8 cellular contexts compared by ENCODE assay signal in genomic region chr3:57951106-57951882, GRCh38. TPM values are rescaled to one million over a fixed set of nuclear protein-coding genes. Genes with fewer than 3 reads are reported as not detected.
DNase-seq lines count a peak whose midpoint lies in the region; ATAC-seq lines count a peak whose summit lies in the region.

No MANE protein-coding gene starts in this region.

- CTCF ChIA-PET in activated CD8-positive, alpha-beta T cell treated with anti-CD3 and anti-CD28 coated beads, Interleukin-2, amount 10 ng/mL, durations not matched to agents 7 days and 5 days (lab: Charles Lee) = interaction anchor here (0.7 to 1.7 kb wide), 3 partner anchors 98 to 554 kb away, joined by 3 to 6 read pairs (median 4); no protein-coding TSS in a partner anchor

- H3K4me3 Mint-ChIP-seq in activated CD8-positive, alpha-beta T cell treated with anti-CD3 and anti-CD28 coated beads, Interleukin-2, amount 10 ng/mL, durations not matched to agents 7 days and 5 days = no peak overlapping the region

- POLR2A ChIA-PET in activated CD8-positive, alpha-beta T cell treated with anti-CD3 and anti-CD28 coated beads, Interleukin-2, amount 10 ng/mL, durations not matched to agents 7 days and 5 days (lab: Charles Lee) = no interaction called here

- H3K36me3 Mint-ChIP-seq in activated CD8-positive, alpha-beta T cell treated with anti-CD3 and anti-CD28 coated beads, Interleukin-2, amount 10 ng/mL, durations not matched to agents 7 days and 5 days (ENCODE audit: low read depth) = no peaks in the 10 kb centered on the region

- peaks cover 4% of the 10 kb centered on the region for H3K4me1 Mint-ChIP-seq in activated CD8-positive, alpha-beta T cell treated with anti-CD3 and anti-CD28 coated beads, Interleukin-2, amount 10 ng/mL, durations not matched to agents 7 days and 5 days (ENCODE audit: low read depth)

- H3K27me3 Mint-ChIP-seq in activated CD8-positive, alpha-beta T cell treated with anti-CD3 and anti-CD28 coated beads, Interleukin-2, amount 10 ng/mL, durations not matched to agents 7 days and 5 days (ENCODE audit: low read depth) = no peaks in the 10 kb centered on the region

- no peaks in the 10 kb centered on the region for H3K9me3 Mint-ChIP-seq in activated CD8-positive, alpha-beta T cell treated with anti-CD3 and anti-CD28 coated beads, Interleukin-2, amount 10 ng/mL, durations not matched to agents 7 days and 5 days (ENCODE audit: insufficient read depth)

- intact Hi-C loops in left cardiac atrium (cut with DNase I) = no loop called here

- DNase-seq in NCI-H82 (lab: John Stamatoyannopoulos, UW) (peak; percentile 13), NCI-H82 treated with DMSO at 0.1 percent for 48 hours (lab: John Stamatoyannopoulos, UW; ENCODE audit: unreplicated experiment) (no peak), left cardiac atrium (peak; percentile 85), renal cortical epithelial cell (ENCODE audit: low read depth) (peak; percentile 81), NCI-H510A (lab: John Stamatoyannopoulos, UW) (no peak)
- DNase-seq in activated CD8-positive, alpha-beta T cell treated with anti-CD3 and anti-CD28 coated beads, Interleukin-2, amount 10 ng/mL, durations not matched to agents 7 days and 5 days = peak; percentile 23
- no peak for DNase-seq in activated effector memory CD4-positive, alpha-beta T cell treated with anti-CD3 and anti-CD28 coated beads, Interleukin-2, amount 50 U/mL, for 16 hours
- DNase-seq in activated CD4-positive, alpha-beta T cell treated with anti-CD3 and anti-CD28 coated beads, Interleukin-2, amount 50 U/mL, for 1 hour = no peak

- no peak for ATAC-seq in activated CD8-positive, alpha-beta T cell treated with anti-CD3 and anti-CD28 coated beads, Interleukin-2, amount 10 ng/mL, durations not matched to agents 7 days and 5 days
- peak; percentile 92 to 94 for ATAC-seq in left cardiac atrium

- no peak overlapping the region for H3K27ac Mint-ChIP-seq in activated CD8-positive, alpha-beta T cell treated with anti-CD3 and anti-CD28 coated beads, Interleukin-2, amount 10 ng/mL, durations not matched to agents 7 days and 5 days

RNA-seq across cellular contexts. Expression of gene FLNB, which starts 56.9 kb away (rescaled TPM):
- 10 to 100 TPM; 14.1 to 15.9 TPM for total RNA-seq in activated CD8-positive, alpha-beta T cell treated with anti-CD3 and anti-CD28 coated beads, Interleukin-2, amount 10 ng/mL, durations not matched to agents 7 days and 5 days
- total RNA-seq in left cardiac atrium = 10 to 100 TPM; 28.0 to 94.4 TPM
- 342 and 459 TPM in 2 replicates for total RNA-seq in renal cortical epithelial cell

Comparison
In these comparisons a context has a peak if more than half of its experiments do, and no peak if none do; other contexts are left out.
1. DNase-seq: peak in NCI-H82 (single experiment), activated CD8-positive, alpha-beta T cell treated with anti-CD3 and anti-CD28 coated beads, Interleukin-2, amount 10 ng/mL, durations not matched to agents 7 days and 5 days (single experiment), left cardiac atrium (single experiment) and renal cortical epithelial cell (single experiment); none in NCI-H82 treated with DMSO at 0.1 percent for 48 hours (single experiment), activated effector memory CD4-positive, alpha-beta T cell treated with anti-CD3 and anti-CD28 coated beads, Interleukin-2, amount 50 U/mL, for 16 hours (single experiment), NCI-H510A (single experiment) and activated CD4-positive, alpha-beta T cell treated with anti-CD3 and anti-CD28 coated beads, Interleukin-2, amount 50 U/mL, for 1 hour (single experiment).